In genomic region chr20:51036226-51036625, GRCh38 we compare ENCODE assay signal across 1 cellular context.
TF ChIP-seq lines count a peak whose summit lies in the region.

No MANE protein-coding gene starts in this region.

TF ChIP-seq in IMR-90, 13 proteins besides CTCF, POLR2A, EP300 and RAD21 (continued from another document):
- TF ChIP-seq ELK1 (IDR thresholded peaks at IDR 0.05; ENCODE audit: borderline replicate concordance, low read depth, low read length): no peak
- TF ChIP-seq MAZ (IDR thresholded peaks at IDR 0.05; ENCODE audit: borderline replicate concordance, low read depth, low read length): no peak
- no peak for TF ChIP-seq NFE2L2 (IDR thresholded peaks at IDR 0.05; ENCODE audit: low read depth, low read length)
- no peak for TF ChIP-seq BHLHE40 (IDR thresholded peaks at IDR 0.05; ENCODE audit: low read depth, low read length)
- no peak for TF ChIP-seq CEBPB (IDR thresholded peaks at IDR 0.05; ENCODE audit: low read depth, low read length)
- TF ChIP-seq FOS (IDR thresholded peaks at IDR 0.05; ENCODE audit: low read depth, low read length): no peak
